ENCODE assay signal across 20 cellular contexts in genomic region chr5:173910215-173910614, GRCh38. TPM values are rescaled to one million over a fixed set of nuclear protein-coding genes. Genes with fewer than 3 reads are reported as not detected.
A peak's percentile ranks its signal among the peaks of the same experiment; 100 is the strongest.
DNase-seq lines count a peak whose midpoint lies in the region; ATAC-seq, FAIRE-seq and TF ChIP-seq lines count a peak whose summit lies in the region.
"Had no signal": no experiment of that assay in that cellular context is flagged by ENCODE, and none has a peak within 500 bp of the region (broad histone marks: within the 10 kb centered on the region; RNA-seq: fewer than 3 reads in every experiment).

No MANE protein-coding gene starts in this region.

- FAIRE-seq in D721Med (lab: Jason Lieb, UNC) = no peak
- FAIRE-seq: A204.1, RCC 7860 had no signal

- H3K36me3 Mint-ChIP-seq in MCF 10A (ENCODE audit: insufficient read depth, unreplicated experiment) = peaks cover 68% of the 10 kb centered on the region

- no peaks in the 10 kb centered on the region for H3K27me3 Mint-ChIP-seq in MCF 10A (ENCODE audit: insufficient read depth, unreplicated experiment)

- H3K27ac Mint-ChIP-seq in MCF 10A (ENCODE audit: low read depth, unreplicated experiment) = no peak overlapping the region

- no peak overlapping the region for H3K4me3 Mint-ChIP-seq in MCF 10A (ENCODE audit: unreplicated experiment)

- CTCF ChIA-PET in MCF 10A (lab: Yijun Ruan, JAX) = interaction anchor here (0.5 to 0.6 kb wide), 3 partner anchors 285 to 1514 kb away, joined by 3 read pairs; no protein-coding TSS in a partner anchor

- H3K9me3 Mint-ChIP-seq in MCF 10A (ENCODE audit: unreplicated experiment) = no peaks in the 10 kb centered on the region

- TF ChIP-seq POLR2A in gastrocnemius medialis (IDR thresholded peaks at IDR 0.05) = no peak

- H3K27me3 ChIP-seq in right atrium auricular region (no peaks in the 10 kb centered on the region), gastrocnemius medialis (no peaks in the 10 kb centered on the region)
- H3K27me3 ChIP-seq: BLaER1 treated with 17β-estradiol and CSF1 and Interleukin-3, amounts not matched to agents 10 nM and 100 nM had no signal

- peaks cover 18% of the 10 kb centered on the region for H3K36me3 ChIP-seq in right atrium auricular region
- peaks cover 0 to 5% of the 10 kb centered on the region in 2 donors for H3K36me3 ChIP-seq in gastrocnemius medialis
- H3K36me3 ChIP-seq: HAP-1 had no signal

- TF ChIP-seq CTCF in right atrium auricular region (IDR thresholded peaks at IDR 0.05) (no peak), gastrocnemius medialis (IDR thresholded peaks at IDR 0.05 in 4 of 5, conservative IDR thresholded peaks at IDR 0.05 in 1 of 5) (no peak), D721Med (IDR thresholded peaks at IDR 0.05; ENCODE audit: insufficient read depth, missing control alignments) (no peak), MCF 10A (IDR thresholded peaks at IDR 0.05; ENCODE audit: unreplicated experiment) (no peak)

- no peak overlapping the region for H3K4me3 ChIP-seq in right atrium auricular region
- no peak overlapping the region for H3K4me3 ChIP-seq in gastrocnemius medialis
- H3K4me3 ChIP-seq: BLaER1 treated with 17β-estradiol and CSF1 and Interleukin-3, amounts not matched to agents 10 nM and 100 nM; HAP-1 had no signal

- intact Hi-C loops in Right ventricle myocardium superior (cut with DNase I) (no loop called here), gastrocnemius medialis (cut with DNase I; ENCODE audit: low total_unique reads) (no loop called here), MCF 10A (cut with micrococcal nuclease) (no loop called here)

- BruUV-seq in MCF 10A (replicated peaks; lab: Mats Ljungman, UMichigan) = no TSS peak

- H3K9me3 ChIP-seq in right atrium auricular region = no peaks in the 10 kb centered on the region
- no peaks in the 10 kb centered on the region for H3K9me3 ChIP-seq in gastrocnemius medialis
- H3K9me3 ChIP-seq: BLaER1 treated with 17β-estradiol and CSF1 and Interleukin-3, amounts not matched to agents 10 nM and 100 nM; HAP-1 had no signal

- ATAC-seq in Right ventricle myocardium superior (ENCODE audit: poor library complexity) (no peak), gastrocnemius medialis (no peak), HG02642 (IDR thresholded peaks at IDR 0.05; ENCODE audit: poor library complexity, unreplicated experiment) (no peak)

- POLR2A ChIA-PET in MCF 10A (lab: Yijun Ruan, JAX) = interaction anchor here (1.2 to 1.3 kb wide), 2 partner anchors 10 to 293 kb away, joined by 3 to 4 read pairs; no protein-coding TSS in a partner anchor

- peaks cover 0 to 83% of the 10 kb centered on the region in 2 donors for H3K4me1 ChIP-seq in right atrium auricular region
- H3K4me1 ChIP-seq in gastrocnemius medialis = peaks cover 78 to 81% of the 10 kb centered on the region in 2 donors
- H3K4me1 ChIP-seq: HAP-1 had no signal

- peaks cover 25% of the 10 kb centered on the region for H3K4me1 Mint-ChIP-seq in MCF 10A (ENCODE audit: insufficient read depth, unreplicated experiment)

- in situ Hi-C loops in gastrocnemius medialis (cut with MboI; ENCODE audit: low sequenced_read_pairs in 4 of 4) = no loop called here

- no peak for DNase-seq in right atrium auricular region (ENCODE audit: low spot score)
- DNase-seq in Right ventricle myocardium superior = no peak
- DNase-seq in caudate nucleus (lab: John Stamatoyannopoulos, UW) = no peak
- no peak for DNase-seq in gastrocnemius medialis
- no peak for DNase-seq in D721Med (ENCODE audit: insufficient read length, low spot score)
- DNase-seq in MCF 10A (ENCODE audit: unreplicated experiment) = no peak
- DNase-seq: EL, IMR-90, Karpas-422, NCI-H1105 treated with DMSO at 0.1 percent for 48 hours, NCI-H1694 treated with DMSO at 0.1 percent for 48 hours, NCI-H2107, NCI-H2227 treated with DMSO at 0.1 percent for 48 hours, NCI-H524, SHP77 treated with DMSO at 0.1 percent for 48 hours had no signal

- H3K27ac ChIP-seq in right atrium auricular region (peak overlapping the region; percentile 76 to 83), caudate nucleus (ENCODE audit: low read depth, low read length) (peak overlapping the region; percentile 54), gastrocnemius medialis (peak overlapping the region; percentile 89 to 99 (median 95))

RNA-seq across cellular contexts. Expression of gene CPEB4, which starts 22.1 kb away (rescaled TPM):
- 100 to 1,000 TPM in 1 of 2 donors, 10 to 100 TPM in 1; 79.5 to 127 TPM for total RNA-seq in right atrium auricular region
- total RNA-seq in Right ventricle myocardium superior = 118 TPM
- total RNA-seq in gastrocnemius medialis = 100 to 1,000 TPM in 2 of 4 donors, 10 to 100 TPM in 2; 97.8 to 109 (median 102) TPM
- total RNA-seq in MCF 10A (2022) = 86.7 and 99.0 TPM in 2 replicates
